In genomic region chr2:181231886-181232644, GRCh38 we compare ENCODE assay signal across 13 cellular contexts.
DNase-seq lines count a peak whose midpoint lies in the region; ATAC-seq and TF ChIP-seq lines count a peak whose summit lies in the region.
"Had no signal": no experiment of that assay in that cellular context is flagged by ENCODE, and none has a peak within 500 bp of the region (broad histone marks: within the 10 kb centered on the region; RNA-seq: fewer than 3 reads in every experiment).

No MANE protein-coding gene starts in this region.

- H3K4me3 ChIP-seq in GM23338 (no peak overlapping the region), fibroblast of villous mesenchyme (ENCODE audit: low read depth, low read length) (no peak overlapping the region)
- H3K4me3 ChIP-seq: colonic mucosa, skin epidermis had no signal

- no peaks in the 10 kb centered on the region for H3K27me3 ChIP-seq in GM23338 (ENCODE audit: insufficient read depth)
- H3K27me3 ChIP-seq: colonic mucosa had no signal

- H3K4me1 ChIP-seq in GM23338 (ENCODE audit: insufficient read depth), result peaks cover 7% of the 10 kb centered on the region
- H3K4me1 ChIP-seq: Caco-2, colonic mucosa had no signal

- no peaks in the 10 kb centered on the region for H3K79me2 ChIP-seq in GM23338 (replicated peaks; ENCODE audit: insufficient read depth)

- H3K27me3 Mint-ChIP-seq in GM23338 (ENCODE audit: insufficient read depth, low read depth, poor library complexity), result no peaks in the 10 kb centered on the region
- H3K27me3 Mint-ChIP-seq: activated CD4-positive, alpha-beta T cell treated with anti-CD3 and anti-CD28 coated beads for 36 hours had no signal

- no peaks in the 10 kb centered on the region for H3K36me3 ChIP-seq in GM23338 (ENCODE audit: insufficient read depth)
- H3K36me3 ChIP-seq: colonic mucosa had no signal

- H3K4me2 ChIP-seq in GM23338, result no peak overlapping the region

- no peaks in the 10 kb centered on the region for H3F3A ChIP-seq in GM23338 (replicated peaks; ENCODE audit: low read depth)

- H3K4me3 Mint-ChIP-seq in GM23338, result no peak overlapping the region
- H3K4me3 Mint-ChIP-seq: activated CD4-positive, alpha-beta T cell treated with anti-CD3 and anti-CD28 coated beads for 36 hours had no signal

- H3K27ac ChIP-seq in GM23338 (ENCODE audit: low read depth), result no peak overlapping the region
- H3K27ac ChIP-seq: colonic mucosa, skin epidermis had no signal

- peaks cover 8% of the 10 kb centered on the region for H3K4me1 Mint-ChIP-seq in GM23338

- peaks cover 10% of the 10 kb centered on the region for H3K9me2 ChIP-seq in GM23338 (ENCODE audit: insufficient read depth)

- TF ChIP-seq CTCF in GM23338 (conservative IDR thresholded peaks at IDR 0.05; ENCODE audit: low read depth in 2 of 2) (no peak), fibroblast of villous mesenchyme (IDR thresholded peaks at IDR 0.05; ENCODE audit: insufficient read depth, low read depth, low read length) (peak; percentile 21)

- no peaks in the 10 kb centered on the region for H3K9me3 Mint-ChIP-seq in GM23338

- H4K20me1 ChIP-seq in GM23338 (replicated peaks; ENCODE audit: insufficient read depth), result no peaks in the 10 kb centered on the region

- no peaks in the 10 kb centered on the region for H3K36me3 Mint-ChIP-seq in GM23338 (ENCODE audit: low read depth)

- H2AFZ ChIP-seq in GM23338, result no peak overlapping the region

- no peak for ATAC-seq in GM23338

- 0 out of 2 replicates have a peak overlapping the region, but pooled peaks have one; percentile 40 for H3K27ac Mint-ChIP-seq in GM23338
- H3K27ac Mint-ChIP-seq: activated CD4-positive, alpha-beta T cell treated with anti-CD3 and anti-CD28 coated beads for 36 hours had no signal

- DNase-seq in AG08395 (ENCODE audit: low spot score), result peak; percentile 44
- DNase-seq in GM23338 (ENCODE audit: low spot score), result no peak
- DNase-seq in NCI-H82 treated with DMSO at 0.1 percent for 48 hours (lab: John Stamatoyannopoulos, UW; ENCODE audit: unreplicated experiment), result peak; percentile 34
- DNase-seq in fibroblast of villous mesenchyme (ENCODE audit: low read depth), result peak; percentile 65
- no peak for DNase-seq in RPMI8226
- no peak for DNase-seq in NCI-H2107 treated with DMSO at 0.1 percent for 48 hours (lab: John Stamatoyannopoulos, UW; ENCODE audit: unreplicated experiment)
- DNase-seq in GM19240 (ENCODE audit: insufficient read length, low spot score), result no peak
- no peak for DNase-seq in NCI-H2196 (lab: John Stamatoyannopoulos, UW; ENCODE audit: unreplicated experiment)
- DNase-seq: Caco-2, colonic mucosa, NCI-H2029 treated with DMSO at 0.1 percent for 48 hours had no signal

TF ChIP-seq in GM23338, 12 proteins besides CTCF, POLR2A, EP300 and RAD21:
- TF ChIP-seq POLR2AphosphoS5 (IDR thresholded peaks at IDR 0.05; ENCODE audit: low read depth) (no peak), ZNF462 (CRISPR knock-in tag; IDR thresholded peaks at IDR 0.05) (no peak)

Comparison
In these comparisons a context has a peak if more than half of its experiments do, and no peak if none do; other contexts are left out.
1. DNase-seq: peak in AG08395 (single experiment), NCI-H82 treated with DMSO at 0.1 percent for 48 hours (single experiment) and fibroblast of villous mesenchyme (single experiment); none in GM23338 (single experiment), RPMI8226 (single experiment), NCI-H2107 treated with DMSO at 0.1 percent for 48 hours (single experiment), GM19240 (single experiment) and NCI-H2196 (single experiment).